ENCODE assay signal across 17 cellular contexts in genomic region chr15:48354694-48355303, GRCh38. TPM values are rescaled to one million over a fixed set of nuclear protein-coding genes. Genes with fewer than 3 reads are reported as not detected.
A peak's percentile ranks its signal among the peaks of the same experiment; 100 is the strongest.
DNase-seq lines count a peak whose midpoint lies in the region; ATAC-seq, FAIRE-seq and TF ChIP-seq lines count a peak whose summit lies in the region.
"Had no signal": no experiment of that assay in that cellular context is flagged by ENCODE, and none has a peak within 500 bp of the region (broad histone marks: within the 10 kb centered on the region; RNA-seq: fewer than 3 reads in every experiment).

No MANE protein-coding gene starts in this region.

- H3K36me3 ChIP-seq in adipocyte (ENCODE audit: control insufficient read depth, insufficient read depth, low read length, severe bottlenecking) (no peaks in the 10 kb centered on the region), kidney (ENCODE audit: control insufficient read depth in 1 of 2, insufficient read depth in 2 of 2, low read length in 2 of 2) (no peaks in the 10 kb centered on the region), small intestine (ENCODE audit: control insufficient read depth in 2 of 2, insufficient read depth in 2 of 2, low read length in 2 of 2) (no peaks in the 10 kb centered on the region)
- H3K36me3 ChIP-seq: cardiac muscle cell, lower lobe of right lung had no signal

- peak overlapping the region; percentile 40 for H3K4me3 ChIP-seq in adipocyte (ENCODE audit: low read length)
- peak overlapping the region; percentile 61 to 66 for H3K4me3 ChIP-seq in kidney (ENCODE audit: low read length in 2 of 2)
- H3K4me3 ChIP-seq in small intestine (ENCODE audit: low read depth in 1 of 2, low read length in 2 of 2): no peak overlapping the region
- H3K4me3 ChIP-seq: cardiac muscle cell, dorsolateral prefrontal cortex, lower lobe of right lung had no signal

- no peak overlapping the region for H3K27ac Mint-ChIP-seq in stimulated activated naive CD8-positive, alpha-beta T cell treated with anti-CD3 and anti-CD28 coated beads, Interleukin-15, amount 100 ng/mL, for 72 hours
- H3K27ac Mint-ChIP-seq: activated CD4-positive, alpha-beta T cell treated with anti-CD3 and anti-CD28 coated beads, Interleukin-2, amount 10 ng/mL, durations not matched to agents 7 days and 5 days had no signal

- 15 to 53% (median 29%) methylated on average over 9 of the region's 9 CpGs for WGBS in small intestine, 3 donors

- H3K27ac ChIP-seq in kidney (ENCODE audit: low read depth in 2 of 2, low read length in 2 of 2) (peak overlapping the region in 1 of 2 donors; percentile 59), small intestine (ENCODE audit: low read depth in 1 of 2, low read length in 1 of 2) (no peak overlapping the region)
- H3K27ac ChIP-seq: C4-2B, cardiac muscle cell, dorsolateral prefrontal cortex, KMS-11, lower lobe of right lung had no signal

- no peak overlapping the region for H3K4me3 Mint-ChIP-seq in stimulated activated naive CD8-positive, alpha-beta T cell treated with anti-CD3 and anti-CD28 coated beads, Interleukin-15, amount 100 ng/mL, for 72 hours
- H3K4me3 Mint-ChIP-seq: activated CD4-positive, alpha-beta T cell treated with anti-CD3 and anti-CD28 coated beads, Interleukin-2, amount 10 ng/mL, durations not matched to agents 7 days and 5 days had no signal

- H3K27me3 ChIP-seq in adipocyte (replicated peaks; ENCODE audit: control insufficient read depth, insufficient read depth, low read length): no peaks in the 10 kb centered on the region
- no peaks in the 10 kb centered on the region for H3K27me3 ChIP-seq in small intestine (ENCODE audit: control insufficient read depth in 2 of 2, insufficient read depth in 2 of 2, low read length in 2 of 2)
- H3K27me3 ChIP-seq: cardiac muscle cell, dorsolateral prefrontal cortex had no signal

- FAIRE-seq in kidney (lab: Jason Lieb, UNC): no peak
- FAIRE-seq in small intestine (lab: Jason Lieb, UNC): no peak

- H3K27me3 Mint-ChIP-seq in stimulated activated naive CD8-positive, alpha-beta T cell treated with anti-CD3 and anti-CD28 coated beads, Interleukin-15, amount 100 ng/mL, for 72 hours: no peaks in the 10 kb centered on the region

- H3K9ac ChIP-seq in adipocyte (ENCODE audit: low read length) (peak overlapping the region; percentile 39), kidney (ENCODE audit: low read length in 2 of 2) (peak overlapping the region in 1 of 2 donors; percentile 57)
- H3K9ac ChIP-seq: KMS-11 had no signal

- intact Hi-C loops in kidney (cut with DNase I): no loop called here

- no peak for TF ChIP-seq CTCF in kidney (IDR thresholded peaks at IDR 0.05; ENCODE audit: borderline replicate concordance, extremely low read depth, insufficient read depth)

- H3K9me3 Mint-ChIP-seq in stimulated activated naive CD8-positive, alpha-beta T cell treated with anti-CD3 and anti-CD28 coated beads, Interleukin-15, amount 100 ng/mL, for 72 hours: no peaks in the 10 kb centered on the region
- H3K9me3 Mint-ChIP-seq: activated CD4-positive, alpha-beta T cell treated with anti-CD3 and anti-CD28 coated beads, Interleukin-2, amount 10 ng/mL, durations not matched to agents 7 days and 5 days had no signal

- H3K4me1 ChIP-seq in adipocyte (ENCODE audit: control insufficient read depth, insufficient read depth, low read length) (peaks cover 39% of the 10 kb centered on the region), kidney (ENCODE audit: control insufficient read depth in 1 of 2, insufficient read depth in 1 of 2, low read depth in 1 of 2, low read length in 2 of 2) (no peaks in the 10 kb centered on the region), small intestine (ENCODE audit: control insufficient read depth in 2 of 2, insufficient read depth in 1 of 2, low read depth in 1 of 2, low read length in 1 of 2) (no peaks in the 10 kb centered on the region)

- peak; percentile 49 for DNase-seq in GM03348 (ENCODE audit: low spot score)
- DNase-seq in adipocyte (ENCODE audit: low read depth): no peak
- DNase-seq in kidney: no peak
- DNase-seq in small intestine: peak; percentile 3
- DNase-seq in NCI-H82 (lab: John Stamatoyannopoulos, UW): no peak
- no peak for DNase-seq in stimulated activated naive CD8-positive, alpha-beta T cell treated with anti-CD3 and anti-CD28 coated beads, Interleukin-15, amount 100 ng/mL, for 72 hours
- DNase-seq: activated CD4-positive, alpha-beta T cell treated with anti-CD3 and anti-CD28 coated beads, Interleukin-2, amount 10 ng/mL, durations not matched to agents 7 days and 5 days; activated effector memory CD4-positive, alpha-beta T cell treated with anti-CD3 and anti-CD28 coated beads, Interleukin-2, amount 50 U/mL, for 16 hours; DMS153; dorsolateral prefrontal cortex; lower lobe of right lung; NCI-H1105; stimulated activated naive CD4-positive, alpha-beta T cell had no signal

- ATAC-seq in GM21619 (IDR thresholded peaks at IDR 0.05; ENCODE audit: unreplicated experiment): no peak
- ATAC-seq in stimulated activated naive CD8-positive, alpha-beta T cell treated with anti-CD3 and anti-CD28 coated beads, Interleukin-15, amount 100 ng/mL, for 72 hours: no peak

- H3K9me3 ChIP-seq in adipocyte (ENCODE audit: control insufficient read depth, low read length) (no peaks in the 10 kb centered on the region), kidney (ENCODE audit: control insufficient read depth in 1 of 2, low read length in 2 of 2) (no peaks in the 10 kb centered on the region), small intestine (ENCODE audit: control insufficient read depth, low read depth) (no peaks in the 10 kb centered on the region)
- H3K9me3 ChIP-seq: lower lobe of right lung had no signal

- H3K4me1 Mint-ChIP-seq in stimulated activated naive CD8-positive, alpha-beta T cell treated with anti-CD3 and anti-CD28 coated beads, Interleukin-15, amount 100 ng/mL, for 72 hours: no peaks in the 10 kb centered on the region

RNA-seq across cellular contexts. Expression of gene DUT, which starts 23.6 kb away (rescaled TPM):
- 85.6 TPM for total RNA-seq in kidney
- 95.5 TPM for polyA plus RNA-seq in kidney (ENCODE audit: insufficient read depth, low read depth, low replicate concordance)
- 10 to 100 TPM; 12.7 to 98.0 (median 20.0) TPM for polyA plus RNA-seq in small intestine

Comparison
In these comparisons a context has a peak if more than half of its experiments do, and no peak if none do; other contexts are left out.
1. DNase-seq: peak in GM03348 (single experiment) and small intestine (single experiment); none in adipocyte (single experiment), kidney (single experiment), NCI-H82 (single experiment) and stimulated activated naive CD8-positive, alpha-beta T cell treated with anti-CD3 and anti-CD28 coated beads, Interleukin-15, amount 100 ng/mL, for 72 hours (0 of 2).
2. H3K4me3 ChIP-seq: peak in adipocyte (single experiment) and kidney (2 of 2); none in small intestine (0 of 2).